ENCODE assay signal across 15 cellular contexts in the genomic region with DNA sequence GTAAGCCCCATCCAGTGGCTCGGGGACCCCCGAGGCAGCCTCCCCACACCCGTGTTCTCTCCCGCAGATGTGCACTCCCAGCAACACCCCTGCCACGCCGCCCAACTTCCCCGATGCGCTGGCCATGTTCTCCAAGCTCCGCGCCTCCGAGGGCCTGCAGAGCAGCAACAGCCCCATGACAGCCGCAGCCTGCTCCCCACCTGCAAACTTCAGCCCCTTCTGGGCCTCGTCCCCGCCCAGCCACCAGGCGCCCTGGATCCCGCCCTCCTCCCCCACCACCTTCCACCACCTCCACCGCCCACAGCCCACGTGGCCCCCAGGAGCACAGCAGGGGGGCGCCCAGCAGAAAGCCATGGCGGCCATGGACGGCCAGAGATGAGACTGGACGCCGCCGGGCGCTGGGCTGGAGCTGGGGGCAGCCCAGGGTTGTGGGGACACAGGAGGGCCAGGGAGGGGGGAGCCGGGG. TPM values are rescaled to one million over a fixed set of nuclear protein-coding genes. Genes with fewer than 3 reads are reported as not detected.
A peak's percentile ranks its signal among the peaks of the same experiment; 100 is the strongest.
DNase-seq lines count a peak whose midpoint lies in the region; ATAC-seq, FAIRE-seq and TF ChIP-seq lines count a peak whose summit lies in the region.
"Had no signal": no experiment of that assay in that cellular context is flagged by ENCODE, and none has a peak within 500 bp of the region (broad histone marks: within the 10 kb centered on the region; RNA-seq: fewer than 3 reads in every experiment).

No MANE protein-coding gene starts in this region.

- TF ChIP-seq POLR2A in prostate gland (IDR thresholded peaks at IDR 0.05): no peak

- H3K36me3 Mint-ChIP-seq in T-helper 2 cell treated with Interferon-gamma antibody and Interleukin-4, amounts not matched to agents 5 μg/mL and 100 μg/mL, for 36 hours (ENCODE audit: low read depth): peaks cover 48% of the 10 kb centered on the region

- TF ChIP-seq CTCF in kidney (IDR thresholded peaks at IDR 0.05; ENCODE audit: borderline replicate concordance, extremely low read depth, insufficient read depth): no peak
- no peak for TF ChIP-seq CTCF in prostate gland (IDR thresholded peaks at IDR 0.05)

- intact Hi-C loops in kidney (cut with DNase I): no loop called here
- intact Hi-C loops in prostate gland (cut with DNase I): loop anchor here (10.0 kb wide), 1 partner anchor 255 kb away; no protein-coding TSS in a partner anchor

- no peaks in the 10 kb centered on the region for H3K9me3 Mint-ChIP-seq in T-helper 2 cell treated with Interferon-gamma antibody and Interleukin-4, amounts not matched to agents 5 μg/mL and 100 μg/mL, for 36 hours
- H3K9me3 Mint-ChIP-seq: neural progenitor cell had no signal

- no peak for FAIRE-seq in kidney (lab: Jason Lieb, UNC)

- H3K27ac ChIP-seq in kidney (ENCODE audit: low read depth in 2 of 2, low read length in 2 of 2) (peak overlapping the region in 1 of 2 donors; percentile 14), prostate gland (no peak overlapping the region)
- H3K27ac ChIP-seq: C4-2B, neural progenitor cell, SJSA1 had no signal

- no peak overlapping the region for H3K9ac ChIP-seq in kidney (ENCODE audit: low read length in 2 of 2)
- H3K9ac ChIP-seq: neural progenitor cell had no signal

- ATAC-seq in HG03196 (IDR thresholded peaks at IDR 0.05; ENCODE audit: unreplicated experiment): no peak

- H3K27me3 ChIP-seq in prostate gland (replicated peaks; ENCODE audit: insufficient read depth): no peaks in the 10 kb centered on the region
- H3K27me3 ChIP-seq: neural progenitor cell, SJSA1 had no signal

- no peaks in the 10 kb centered on the region for H3K27me3 Mint-ChIP-seq in T-helper 2 cell treated with Interferon-gamma antibody and Interleukin-4, amounts not matched to agents 5 μg/mL and 100 μg/mL, for 36 hours (ENCODE audit: low read depth)

- H3K4me1 Mint-ChIP-seq in T-helper 2 cell treated with Interferon-gamma antibody and Interleukin-4, amounts not matched to agents 5 μg/mL and 100 μg/mL, for 36 hours (ENCODE audit: low read depth): peaks cover 37% of the 10 kb centered on the region

- H3K4me1 ChIP-seq in kidney (ENCODE audit: control insufficient read depth in 1 of 2, insufficient read depth in 1 of 2, low read depth in 1 of 2, low read length in 2 of 2) (peaks cover 27 to 38% of the 10 kb centered on the region in 2 donors), prostate gland (replicated peaks) (peaks cover 30% of the 10 kb centered on the region)

- H3K4me3 ChIP-seq in kidney (ENCODE audit: low read length in 2 of 2) (no peak overlapping the region), prostate gland (no peak overlapping the region)
- H3K4me3 ChIP-seq: neural progenitor cell, SJSA1 had no signal

- H3K36me3 ChIP-seq in kidney (ENCODE audit: control insufficient read depth in 1 of 2, insufficient read depth in 2 of 2, low read length in 2 of 2) (no peaks in the 10 kb centered on the region), prostate gland (no peaks in the 10 kb centered on the region)
- H3K36me3 ChIP-seq: neural progenitor cell had no signal

- H3K27ac Mint-ChIP-seq in T-helper 2 cell treated with Interferon-gamma antibody and Interleukin-4, amounts not matched to agents 5 μg/mL and 100 μg/mL, for 36 hours: peak overlapping the region; percentile 95
- H3K27ac Mint-ChIP-seq: neural progenitor cell had no signal

- H3K9me3 ChIP-seq in kidney (ENCODE audit: control insufficient read depth in 1 of 2, low read length in 2 of 2): no peaks in the 10 kb centered on the region
- no peaks in the 10 kb centered on the region for H3K9me3 ChIP-seq in prostate gland

- peak; percentile 26 for DNase-seq in stimulated activated CD4-positive, alpha-beta T cell treated with anti-CD3 and anti-CD28 coated beads, Interleukin-1b, Interleukin-23, amount 100 ng/mL, for 48 hours
- DNase-seq in stimulated activated CD4-positive, alpha-beta T cell treated with anti-CD3 and anti-CD28 coated beads, Interleukin-2, amount 100 ng/mL, for 24 hours: no peak
- no peak for DNase-seq in T-helper 2 cell treated with Interferon-gamma antibody and Interleukin-4, amounts not matched to agents 5 μg/mL and 100 μg/mL, for 36 hours (ENCODE audit: low spot score)
- DNase-seq in kidney: peak; percentile 77
- DNase-seq in NCI-H510A treated with DMSO at 0.1 percent for 48 hours (lab: John Stamatoyannopoulos, UW): no peak
- no peak for DNase-seq in prostate gland (ENCODE audit: low spot score)
- DNase-seq in HT-29 (ENCODE audit: low spot score): no peak
- DNase-seq: caudate nucleus, kidney glomerular epithelial cell, NCI-H1092, NCI-H510A had no signal

- peak overlapping the region; percentile 94 for H3K4me3 Mint-ChIP-seq in T-helper 2 cell treated with Interferon-gamma antibody and Interleukin-4, amounts not matched to agents 5 μg/mL and 100 μg/mL, for 36 hours
- H3K4me3 Mint-ChIP-seq: neural progenitor cell had no signal

- WGBS in prostate gland: 80% methylated on average over 26 of the region's 26 CpGs

RNA-seq across cellular contexts. Expression of a gene that starts 5.0 kb away (rescaled TPM):
- total RNA-seq in kidney (54.3 TPM), prostate gland (10 to 100 TPM; 19.4 to 19.7 TPM)
- polyA plus RNA-seq in kidney (ENCODE audit: insufficient read depth, low read depth, low replicate concordance): 59.1 TPM
- 63.7 and 72.5 TPM in 2 replicates for total RNA-seq in HT-29 (2014; rRNA removed; shearing (Covaris generic))

RNA-seq across cellular contexts. Expression of a gene that starts 29.9 kb away (rescaled TPM):
- total RNA-seq in kidney: 4.8 TPM
- 12.4 TPM for polyA plus RNA-seq in kidney (ENCODE audit: insufficient read depth, low read depth, low replicate concordance)
- 10 to 100 TPM in 1 of 2 donors, 1 to 10 TPM in 1; 1.6 to 47.5 TPM for total RNA-seq in prostate gland
- total RNA-seq in HT-29 (2014; rRNA removed; shearing (Covaris generic)): 1.3 and 3.9 TPM in 2 replicates

RNA-seq across cellular contexts. Expression of a gene that starts 37.9 kb away (rescaled TPM):
- total RNA-seq in kidney: 2.0 TPM
- 2.5 TPM for polyA plus RNA-seq in kidney (ENCODE audit: insufficient read depth, low read depth, low replicate concordance)
- total RNA-seq in prostate gland: 1 to 10 TPM; 3.1 to 9.8 TPM
- 0.05 and 0.18 TPM in 2 replicates for total RNA-seq in HT-29 (2014; rRNA removed; shearing (Covaris generic))

Comparison
In these comparisons a context has a peak if more than half of its experiments do, and no peak if none do; other contexts are left out.
1. DNase-seq: peak in stimulated activated CD4-positive, alpha-beta T cell treated with anti-CD3 and anti-CD28 coated beads, Interleukin-1b, Interleukin-23, amount 100 ng/mL, for 48 hours (single experiment) and kidney (single experiment); none in stimulated activated CD4-positive, alpha-beta T cell treated with anti-CD3 and anti-CD28 coated beads, Interleukin-2, amount 100 ng/mL, for 24 hours (0 of 2), T-helper 2 cell treated with Interferon-gamma antibody and Interleukin-4, amounts not matched to agents 5 μg/mL and 100 μg/mL, for 36 hours (single experiment), NCI-H510A treated with DMSO at 0.1 percent for 48 hours (single experiment), prostate gland (single experiment) and HT-29 (single experiment).